24 cellular contexts compared by ENCODE assay signal in the genomic region with DNA sequence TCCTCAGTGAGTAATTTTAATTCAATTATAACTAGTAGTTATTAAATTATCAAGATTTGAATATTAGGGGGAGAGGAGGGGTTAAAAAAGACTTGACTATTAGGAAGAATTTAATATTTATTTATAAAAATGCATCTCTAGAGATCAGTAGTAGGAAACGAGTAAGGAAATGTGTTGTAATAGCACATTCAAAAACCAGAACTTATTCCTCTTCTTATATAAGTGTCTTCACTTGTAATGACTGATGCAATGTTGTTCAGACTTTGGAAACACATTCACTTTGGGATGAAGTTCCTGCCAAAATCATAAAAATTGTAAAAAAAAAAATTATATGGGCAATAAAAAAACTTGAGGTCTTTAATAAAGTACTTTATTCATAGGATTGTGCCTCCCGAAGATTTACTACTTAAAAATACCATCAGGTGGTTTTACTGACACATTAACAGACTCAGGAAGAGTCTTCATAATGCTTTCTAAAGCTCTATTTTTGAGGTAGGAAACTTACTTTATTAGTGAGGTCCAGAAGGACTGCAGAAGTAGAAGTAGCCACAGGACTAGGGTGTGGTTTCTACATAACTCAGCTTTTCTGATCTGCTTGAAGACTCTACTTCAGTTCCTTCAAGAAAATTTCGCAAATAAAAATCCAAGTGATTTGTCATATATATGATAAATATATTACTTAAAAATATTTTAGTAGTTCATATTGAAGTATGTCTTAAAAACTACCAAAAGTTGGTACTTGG. TPM values are rescaled to one million over a fixed set of nuclear protein-coding genes. Genes with fewer than 3 reads are reported as not detected.
DNase-seq lines count a peak whose midpoint lies in the region; ATAC-seq and TF ChIP-seq lines count a peak whose summit lies in the region.
"Had no signal": no experiment of that assay in that cellular context is flagged by ENCODE, and none has a peak within 500 bp of the region (broad histone marks: within the 10 kb centered on the region; RNA-seq: fewer than 3 reads in every experiment).

No MANE protein-coding gene starts in this region.

- ATAC-seq in HG02885 (IDR thresholded peaks at IDR 0.05; ENCODE audit: poor library complexity, unreplicated experiment) (peak; percentile 50), left lung (peak; percentile 19), HG03045 (IDR thresholded peaks at IDR 0.05; ENCODE audit: unreplicated experiment) (no peak)
- ATAC-seq: activated CD8-positive, alpha-beta T cell treated with anti-CD3 and anti-CD28 coated beads, Interleukin-2, amount 10 ng/mL, durations not matched to agents 7 days and 5 days; psoas muscle; stimulated activated naive B cell treated with anti-CD40 and anti-IgM and Interleukin-4, amounts not matched to agents 10 μg/mL and 1 μg/mL and 100 μg/mL, for 72 hours had no signal

- no peaks in the 10 kb centered on the region for H3K4me1 Mint-ChIP-seq in activated naive CD8-positive, alpha-beta T cell treated with anti-CD3 and anti-CD28 coated beads for 36 hours
- H3K4me1 Mint-ChIP-seq: stimulated activated naive B cell treated with anti-CD40 and anti-IgM and Interleukin-4, amounts not matched to agents 10 μg/mL and 1 μg/mL and 100 μg/mL, for 72 hours had no signal

- peaks cover 0 to 22% of the 10 kb centered on the region in 2 donors for H3K9me3 ChIP-seq in left lung
- H3K9me3 ChIP-seq: testis had no signal

- H3K27ac ChIP-seq in left lung: peak overlapping the region in 1 of 2 donors; percentile 53
- H3K27ac ChIP-seq: psoas muscle, testis had no signal

- H3K4me1 ChIP-seq in left lung: peaks cover 0 to 16% of the 10 kb centered on the region in 2 donors
- H3K4me1 ChIP-seq: psoas muscle, testis had no signal

- peaks cover 7% of the 10 kb centered on the region for H3K9me3 Mint-ChIP-seq in activated naive CD8-positive, alpha-beta T cell treated with anti-CD3 and anti-CD28 coated beads for 36 hours

- TF ChIP-seq CTCF in left lung (IDR thresholded peaks at IDR 0.05): no peak

- no peaks in the 10 kb centered on the region for H3K27me3 Mint-ChIP-seq in activated naive CD8-positive, alpha-beta T cell treated with anti-CD3 and anti-CD28 coated beads for 36 hours
- H3K27me3 Mint-ChIP-seq: activated T-cell treated with anti-CD3 and anti-CD28 coated beads, Interleukin-2, amount 50 U/mL, for 24 hours; stimulated activated naive B cell treated with anti-CD40 and anti-IgM and Interleukin-4, amounts not matched to agents 10 μg/mL and 1 μg/mL and 100 μg/mL, for 72 hours had no signal

- no peak overlapping the region for H3K4me3 ChIP-seq in left lung
- H3K4me3 ChIP-seq: psoas muscle, smooth muscle cell, testis had no signal

- peak; percentile 53 for DNase-seq in CD1c-positive myeloid dendritic cell (ENCODE audit: extremely low spot score)
- DNase-seq in SKM-1 treated with dmso at 0.1 percent for 144 hours (lab: John Stamatoyannopoulos, UW; ENCODE audit: unreplicated experiment): peak; percentile 32
- DNase-seq in left lung: no peak
- DNase-seq in activated naive CD8-positive, alpha-beta T cell treated with anti-CD3 and anti-CD28 coated beads for 36 hours: no peak
- DNase-seq in NCI-H1436 (lab: John Stamatoyannopoulos, UW): no peak
- no peak for DNase-seq in NCI-H146 treated with DMSO at 0.1 percent for 48 hours (lab: John Stamatoyannopoulos, UW; ENCODE audit: unreplicated experiment)
- DNase-seq: activated CD4-positive, CD25-positive, alpha-beta regulatory T cell treated with anti-CD3 and anti-CD28 coated beads, Interleukin-2, amount 50 U/mL, for 72 hours; activated CD8-positive, alpha-beta T cell treated with anti-CD3 and anti-CD28 coated beads, Interleukin-2, amount 10 ng/mL, durations not matched to agents 7 days and 5 days; activated naive CD4-positive, alpha-beta T cell treated with Interleukin-2 at 50 U/mL for 16 hours; activated T-cell treated with anti-CD3 and anti-CD28 coated beads, Interleukin-2, amount 50 U/mL, for 24 hours; amygdala; DMS79; mammary epithelial cell; NCI-H1417; NCI-H510A; psoas muscle; RPMI8226; stimulated activated naive B cell treated with anti-CD40 and anti-IgM and Interleukin-4, amounts not matched to agents 10 μg/mL and 1 μg/mL and 100 μg/mL, for 72 hours; T1000; testis had no signal

- H3K4me3 Mint-ChIP-seq in activated naive CD8-positive, alpha-beta T cell treated with anti-CD3 and anti-CD28 coated beads for 36 hours: no peak overlapping the region
- H3K4me3 Mint-ChIP-seq: activated CD8-positive, alpha-beta T cell treated with anti-CD3 and anti-CD28 coated beads, Interleukin-2, amount 10 ng/mL, durations not matched to agents 7 days and 5 days; activated T-cell treated with anti-CD3 and anti-CD28 coated beads, Interleukin-2, amount 50 U/mL, for 24 hours; stimulated activated naive B cell treated with anti-CD40 and anti-IgM and Interleukin-4, amounts not matched to agents 10 μg/mL and 1 μg/mL and 100 μg/mL, for 72 hours had no signal

- H3K27ac Mint-ChIP-seq in activated naive CD8-positive, alpha-beta T cell treated with anti-CD3 and anti-CD28 coated beads for 36 hours: no peak overlapping the region
- H3K27ac Mint-ChIP-seq: activated CD8-positive, alpha-beta T cell treated with anti-CD3 and anti-CD28 coated beads, Interleukin-2, amount 10 ng/mL, durations not matched to agents 7 days and 5 days; activated T-cell treated with anti-CD3 and anti-CD28 coated beads, Interleukin-2, amount 50 U/mL, for 24 hours; stimulated activated naive B cell treated with anti-CD40 and anti-IgM and Interleukin-4, amounts not matched to agents 10 μg/mL and 1 μg/mL and 100 μg/mL, for 72 hours had no signal

- no peaks in the 10 kb centered on the region for H3K27me3 ChIP-seq in left lung
- H3K27me3 ChIP-seq: testis had no signal

- intact Hi-C loops in left lung (cut with DNase I): no loop called here

- H3K36me3 ChIP-seq in left lung: no peaks in the 10 kb centered on the region

- H3K36me3 Mint-ChIP-seq in activated naive CD8-positive, alpha-beta T cell treated with anti-CD3 and anti-CD28 coated beads for 36 hours: no peaks in the 10 kb centered on the region

RNA-seq across cellular contexts. Expression of gene CCDC170, which starts 59.8 kb away (rescaled TPM):
- total RNA-seq in left lung: 1 to 10 TPM; 1.7 to 4.6 TPM
- total RNA-seq in activated naive CD8-positive, alpha-beta T cell treated with anti-CD3 and anti-CD28 coated beads for 36 hours: not detected
- total RNA-seq: activated CD8-positive, alpha-beta T cell treated with anti-CD3 and anti-CD28 coated beads, Interleukin-2, amount 10 ng/mL, durations not matched to agents 7 days and 5 days; kidney epithelial cell; mammary epithelial cell had no signal

Comparison
In these comparisons a context has a peak if more than half of its experiments do, and no peak if none do; other contexts are left out.
1. DNase-seq: peak in CD1c-positive myeloid dendritic cell (single experiment) and SKM-1 treated with dmso at 0.1 percent for 144 hours (single experiment); none in left lung (0 of 2), activated naive CD8-positive, alpha-beta T cell treated with anti-CD3 and anti-CD28 coated beads for 36 hours (single experiment), NCI-H1436 (single experiment) and NCI-H146 treated with DMSO at 0.1 percent for 48 hours (single experiment).